15 cellular contexts compared by ENCODE assay signal in genomic region chr14:92654206-92654901, GRCh38.
DNase-seq lines count a peak whose midpoint lies in the region; ATAC-seq and TF ChIP-seq lines count a peak whose summit lies in the region.
"Had no signal": no experiment of that assay in that cellular context is flagged by ENCODE, and none has a peak within 500 bp of the region (broad histone marks: within the 10 kb centered on the region; RNA-seq: fewer than 3 reads in every experiment).

No MANE protein-coding gene starts in this region.

- no peak for ATAC-seq in naive B cell (ENCODE audit: low read depth in 2 of 2)
- no peak for ATAC-seq in upper lobe of right lung
- no peak for ATAC-seq in GM19035 (IDR thresholded peaks at IDR 0.05; ENCODE audit: unreplicated experiment)
- ATAC-seq: K562, left colon had no signal

- in situ Hi-C loops in GM13976 (cut with MboI; ENCODE audit: low sequenced_read_pairs, unreplicated experiment): no loop called here

- no peaks in the 10 kb centered on the region for H3K9me3 Mint-ChIP-seq in activated naive CD4-positive, alpha-beta T cell treated with anti-CD3 and anti-CD28 coated beads, Interleukin-2, amount 10 ng/mL, durations not matched to agents 7 days and 5 days
- H3K9me3 Mint-ChIP-seq in activated T-helper 1 cell treated with anti-CD3 and anti-CD28 coated beads, Interleukin-12 subunit alpha, Interleukin-12 subunit beta, Interleukin-2, Interleukin-4 antibody, amounts not matched to agents 30 ng/mL and 10 ng/mL and 1 ng/mL, durations not matched to agents 14 hours and 24 hours and 36 hours: no peaks in the 10 kb centered on the region
- H3K9me3 Mint-ChIP-seq in naive B cell: no peaks in the 10 kb centered on the region
- H3K9me3 Mint-ChIP-seq: neural crest cell had no signal

- H3K36me3 ChIP-seq in upper lobe of right lung: peaks cover 10% of the 10 kb centered on the region

- CTCF ChIA-PET in activated naive CD4-positive, alpha-beta T cell treated with anti-CD3 and anti-CD28 coated beads, Interleukin-2, amount 10 ng/mL, durations not matched to agents 7 days and 5 days (lab: Charles Lee): interaction anchor here (1.0 to 2.4 kb wide), 2 partner anchors 32 to 785 kb away, joined by 4 to 7 read pairs; no protein-coding TSS in a partner anchor

- H3K4me3 ChIP-seq in upper lobe of right lung: peak overlapping the region; percentile 50
- H3K4me3 ChIP-seq: hepatocyte, K562 had no signal

- peak overlapping the region; percentile 97 for H3K27ac Mint-ChIP-seq in activated naive CD4-positive, alpha-beta T cell treated with anti-CD3 and anti-CD28 coated beads, Interleukin-2, amount 10 ng/mL, durations not matched to agents 7 days and 5 days
- H3K27ac Mint-ChIP-seq in activated T-helper 1 cell treated with anti-CD3 and anti-CD28 coated beads, Interleukin-12 subunit alpha, Interleukin-12 subunit beta, Interleukin-2, Interleukin-4 antibody, amounts not matched to agents 30 ng/mL and 10 ng/mL and 1 ng/mL, durations not matched to agents 14 hours and 24 hours and 36 hours: peak overlapping the region; percentile 35
- H3K27ac Mint-ChIP-seq in naive B cell: peak overlapping the region; percentile 68 to 99 (median 94)

- intact Hi-C loops in activated T-helper 1 cell treated with anti-CD3 and anti-CD28 coated beads, Interleukin-12 subunit alpha, Interleukin-12 subunit beta, Interleukin-2, Interleukin-4 antibody, amounts not matched to agents 30 ng/mL and 10 ng/mL and 1 ng/mL, durations not matched to agents 14 hours and 24 hours and 36 hours (cut with micrococcal nuclease): loop anchor here (5.0 kb wide), 2 partner anchors 532 to 1142 kb away; partner anchors contain the start of genes CPSF2, NDUFB1 and PPP4R3A
- intact Hi-C loops in upper lobe of right lung (cut with DNase I) (no loop called here), posterior vena cava (cut with DNase I) (no loop called here)

- no peaks in the 10 kb centered on the region for H3K27me3 ChIP-seq in upper lobe of right lung
- H3K27me3 ChIP-seq: hepatocyte, testis had no signal

- no peak for TF ChIP-seq CTCF in upper lobe of right lung (IDR thresholded peaks at IDR 0.05)
- no peak for TF ChIP-seq CTCF in GM13976 (IDR thresholded peaks at IDR 0.05; ENCODE audit: borderline replicate concordance, control extremely low read depth, extremely low read depth, insufficient read depth, missing control alignments)

- H3K27ac ChIP-seq in upper lobe of right lung: peak overlapping the region; percentile 47
- H3K27ac ChIP-seq: hepatocyte had no signal

- H3K36me3 Mint-ChIP-seq in activated naive CD4-positive, alpha-beta T cell treated with anti-CD3 and anti-CD28 coated beads, Interleukin-2, amount 10 ng/mL, durations not matched to agents 7 days and 5 days: peaks cover 64% of the 10 kb centered on the region
- H3K36me3 Mint-ChIP-seq in activated T-helper 1 cell treated with anti-CD3 and anti-CD28 coated beads, Interleukin-12 subunit alpha, Interleukin-12 subunit beta, Interleukin-2, Interleukin-4 antibody, amounts not matched to agents 30 ng/mL and 10 ng/mL and 1 ng/mL, durations not matched to agents 14 hours and 24 hours and 36 hours (ENCODE audit: low read depth): peaks cover 47% of the 10 kb centered on the region
- H3K36me3 Mint-ChIP-seq in naive B cell: peaks cover 25 to 48% of the 10 kb centered on the region in 2 donors

- peak overlapping the region; percentile 97 for H3K4me3 Mint-ChIP-seq in activated naive CD4-positive, alpha-beta T cell treated with anti-CD3 and anti-CD28 coated beads, Interleukin-2, amount 10 ng/mL, durations not matched to agents 7 days and 5 days
- H3K4me3 Mint-ChIP-seq in activated T-helper 1 cell treated with anti-CD3 and anti-CD28 coated beads, Interleukin-12 subunit alpha, Interleukin-12 subunit beta, Interleukin-2, Interleukin-4 antibody, amounts not matched to agents 30 ng/mL and 10 ng/mL and 1 ng/mL, durations not matched to agents 14 hours and 24 hours and 36 hours: peak overlapping the region; percentile 96
- H3K4me3 Mint-ChIP-seq in naive B cell: peak overlapping the region; percentile 94 to 100 (median 99)
- H3K4me3 Mint-ChIP-seq: neural crest cell had no signal

- H3K27me3 Mint-ChIP-seq in activated naive CD4-positive, alpha-beta T cell treated with anti-CD3 and anti-CD28 coated beads, Interleukin-2, amount 10 ng/mL, durations not matched to agents 7 days and 5 days: no peaks in the 10 kb centered on the region
- no peaks in the 10 kb centered on the region for H3K27me3 Mint-ChIP-seq in activated T-helper 1 cell treated with anti-CD3 and anti-CD28 coated beads, Interleukin-12 subunit alpha, Interleukin-12 subunit beta, Interleukin-2, Interleukin-4 antibody, amounts not matched to agents 30 ng/mL and 10 ng/mL and 1 ng/mL, durations not matched to agents 14 hours and 24 hours and 36 hours (ENCODE audit: insufficient read depth)
- no peaks in the 10 kb centered on the region for H3K27me3 Mint-ChIP-seq in naive B cell

- H3K9me3 ChIP-seq in upper lobe of right lung: no peaks in the 10 kb centered on the region
- H3K9me3 ChIP-seq: testis had no signal

- peaks cover 52% of the 10 kb centered on the region for H3K4me1 ChIP-seq in upper lobe of right lung

- peak; percentile 37 for DNase-seq in activated naive CD4-positive, alpha-beta T cell treated with anti-CD3 and anti-CD28 coated beads, Interleukin-2, amount 10 ng/mL, durations not matched to agents 7 days and 5 days
- DNase-seq in activated naive CD4-positive, alpha-beta T cell treated with anti-CD3 and anti-CD28 coated beads, Interleukin-2, amount 50 U/mL, for 16 hours: no peak
- no peak for DNase-seq in activated T-helper 1 cell treated with anti-CD3 and anti-CD28 coated beads, Interleukin-12 subunit alpha, Interleukin-12 subunit beta, Interleukin-2, Interleukin-4 antibody, amounts not matched to agents 30 ng/mL and 10 ng/mL and 1 ng/mL, durations not matched to agents 14 hours and 24 hours and 36 hours (ENCODE audit: low spot score)
- DNase-seq in naive B cell (no peak), upper lobe of right lung (no peak), GM13976 (ENCODE audit: low spot score) (no peak), posterior vena cava (ENCODE audit: low spot score) (no peak)
- DNase-seq: left colon, NCI-H1417 treated with DMSO at 0.1 percent for 48 hours, OCI-M1, testis had no signal

- H3K4me1 Mint-ChIP-seq in activated naive CD4-positive, alpha-beta T cell treated with anti-CD3 and anti-CD28 coated beads, Interleukin-2, amount 10 ng/mL, durations not matched to agents 7 days and 5 days: peaks cover 78% of the 10 kb centered on the region
- H3K4me1 Mint-ChIP-seq in activated T-helper 1 cell treated with anti-CD3 and anti-CD28 coated beads, Interleukin-12 subunit alpha, Interleukin-12 subunit beta, Interleukin-2, Interleukin-4 antibody, amounts not matched to agents 30 ng/mL and 10 ng/mL and 1 ng/mL, durations not matched to agents 14 hours and 24 hours and 36 hours (ENCODE audit: low read depth): peaks cover 78% of the 10 kb centered on the region
- peaks cover 82 to 93% (median 82%) of the 10 kb centered on the region in 3 donors for H3K4me1 Mint-ChIP-seq in naive B cell
- H3K4me1 Mint-ChIP-seq: neural crest cell had no signal

Comparison
In these comparisons a context has a peak if more than half of its experiments do, and no peak if none do; other contexts are left out.
1. H3K27ac Mint-ChIP-seq: peak in every context shown above with its lines; median percentile 97 in activated naive CD4-positive, alpha-beta T cell treated with anti-CD3 and anti-CD28 coated beads, Interleukin-2, amount 10 ng/mL, durations not matched to agents 7 days and 5 days; 94 in naive B cell; 35 in activated T-helper 1 cell treated with anti-CD3 and anti-CD28 coated beads, Interleukin-12 subunit alpha, Interleukin-12 subunit beta, Interleukin-2, Interleukin-4 antibody, amounts not matched to agents 30 ng/mL and 10 ng/mL and 1 ng/mL, durations not matched to agents 14 hours and 24 hours and 36 hours.